In genomic region chr11:123741159-123741951, GRCh38 we compare ENCODE assay signal across 8 cellular contexts.
DNase-seq lines count a peak whose midpoint lies in the region; ATAC-seq and TF ChIP-seq lines count a peak whose summit lies in the region.

TSS of gene ZNF202 (minus strand) at chr11:123741660. CDS start at chr11:123730888, 10,772 bp downstream.

- TF ChIP-seq CTCF in VCaP (conservative IDR thresholded peaks at IDR 0.05), result peak; percentile 25

- ATAC-seq in GM18907 (IDR thresholded peaks at IDR 0.05; ENCODE audit: unreplicated experiment) (peak; percentile 99), HG03139 (IDR thresholded peaks at IDR 0.05; ENCODE audit: unreplicated experiment) (peak; percentile 99)

- H3K27ac ChIP-seq in VCaP, result peak within 1 kb of the TSS; percentile 85
- peak within 1 kb of the TSS; percentile 85 for H3K27ac ChIP-seq in iPS-20b (ENCODE audit: low read length)
- H3K27ac ChIP-seq in skin epidermis, result peak within 1 kb of the TSS in 20 of 21 experiments; percentile 58 to 97 (median 89)

- H3K27me3 ChIP-seq in iPS-20b (ENCODE audit: insufficient read depth, low read length), result no peaks in the 10 kb centered on the region

- peaks cover 40% of the 10 kb centered on the region for H3K36me3 ChIP-seq in iPS-20b (ENCODE audit: insufficient read depth, low read depth, low read length)

- in situ Hi-C loops in T47D (cut with HindIII; ENCODE audit: low pct_unique_long_range_greater_than_20kb, low sequenced_read_pairs), result no loop called here

- peaks cover 24% of the 10 kb centered on the region for H3K9me3 ChIP-seq in iPS-20b (ENCODE audit: insufficient read depth, low read depth, low read length)

- H3K4me3 ChIP-seq in iPS-20b (ENCODE audit: low read length), result peak within 1 kb of the TSS; percentile 82
- peak within 1 kb of the TSS; percentile 54 to 98 (median 89) for H3K4me3 ChIP-seq in skin epidermis

- DNase-seq in AG08396 (ENCODE audit: low spot score), result peak; percentile 94
- DNase-seq in NCI-H2196 treated with DMSO at 0.1 percent for 48 hours (lab: John Stamatoyannopoulos, UW; ENCODE audit: unreplicated experiment), result peak; percentile 80
- peak; percentile 84 to 97 for DNase-seq in T47D (ENCODE audit: low read depth in 1 of 2, low spot score in 1 of 2)

- H3K9ac ChIP-seq in iPS-20b (ENCODE audit: low read depth, low read length), result peak within 1 kb of the TSS; percentile 92

- H3K4me1 ChIP-seq in iPS-20b (ENCODE audit: insufficient read depth, low read length), result peaks cover 39% of the 10 kb centered on the region

Comparison
In these comparisons a context has a peak if more than half of its experiments do, and no peak if none do; other contexts are left out.
1. Peak in every context shown above with its lines: DNase-seq, ATAC-seq, H3K4me3 ChIP-seq and H3K27ac ChIP-seq.